ENCODE assay signal across 8 cellular contexts in the genomic region with DNA sequence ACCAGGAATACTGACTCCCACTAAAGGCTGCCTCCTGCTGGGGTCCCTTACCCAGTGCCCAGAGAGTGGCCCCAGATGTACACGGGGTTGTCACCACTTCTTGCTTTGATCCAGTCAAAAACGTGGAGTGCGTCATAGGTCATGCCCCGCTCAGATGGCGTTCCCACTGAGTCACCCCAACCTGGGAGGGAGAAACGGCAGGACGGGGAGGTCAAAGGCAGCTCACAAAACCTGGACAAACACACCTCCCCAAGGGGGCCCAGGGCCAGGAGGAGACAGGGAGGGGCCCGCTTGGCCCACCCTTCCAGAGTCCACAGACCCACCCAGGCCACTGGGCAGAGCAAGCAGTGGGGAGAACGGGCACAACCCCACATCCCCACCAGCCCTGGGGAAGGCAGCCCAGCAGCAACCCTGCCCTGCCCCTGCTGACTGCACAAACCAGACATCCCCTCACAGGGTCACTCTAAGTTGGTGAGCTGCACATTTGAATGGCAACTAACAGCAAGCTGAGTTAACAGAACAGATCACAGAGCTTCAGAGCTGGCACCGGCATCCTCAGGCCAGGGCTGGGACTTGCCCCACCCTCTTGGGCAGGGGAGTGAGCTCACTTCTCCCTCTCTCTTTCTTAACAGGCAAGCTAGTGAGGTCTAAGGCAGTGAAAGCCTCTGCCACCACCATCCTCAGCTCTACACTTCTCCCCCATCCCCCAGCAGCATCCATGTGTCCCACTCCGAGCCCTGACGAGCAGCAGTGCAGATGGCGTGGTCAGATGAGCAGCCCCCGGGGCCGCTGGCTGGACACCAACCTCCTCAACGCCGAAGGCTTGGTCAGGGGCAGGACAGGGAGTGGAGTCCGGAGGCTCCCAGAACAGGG.
DNase-seq lines count a peak whose midpoint lies in the region; ATAC-seq and TF ChIP-seq lines count a peak whose summit lies in the region.

No MANE protein-coding gene starts in this region.

- TF ChIP-seq POLR2A in spleen (IDR thresholded peaks at IDR 0.05): no peak

- H3K4me1 ChIP-seq in spleen: peaks cover 8 to 46% (median 22%) of the 10 kb centered on the region in 6 donors

- H3K9me3 Mint-ChIP-seq in activated naive CD4-positive, alpha-beta T cell treated with anti-CD3 and anti-CD28 coated beads, Interleukin-2, amount 50 U/mL, for 72 hours: no peaks in the 10 kb centered on the region

- peak in 1 of 2 donors; percentile 19 for ATAC-seq in activated naive CD4-positive, alpha-beta T cell treated with anti-CD3 and anti-CD28 coated beads, Interleukin-2, amount 50 U/mL, for 72 hours
- ATAC-seq in left cardiac atrium: peak; percentile 43 to 90

- H3K9me3 ChIP-seq in spleen: no peaks in the 10 kb centered on the region

- WGBS in spleen, 5 donors: 72 to 85% (median 82%) methylated on average over 17 to 18 of the region's 18 CpGs

- H3K27ac ChIP-seq in C4-2B (peak overlapping the region; percentile 80), spleen (peak overlapping the region; percentile 60 to 86 (median 76))

- no peaks in the 10 kb centered on the region for H3K36me3 Mint-ChIP-seq in activated naive CD4-positive, alpha-beta T cell treated with anti-CD3 and anti-CD28 coated beads, Interleukin-2, amount 50 U/mL, for 72 hours

- peak; percentile 91 for DNase-seq in HT1080 (ENCODE audit: low read depth)
- DNase-seq in activated naive CD4-positive, alpha-beta T cell treated with anti-CD3 and anti-CD28 coated beads, Interleukin-2, amount 50 U/mL, for 72 hours (ENCODE audit: low spot score in 2 of 2): no peak
- peak; percentile 62 for DNase-seq in left cardiac atrium
- DNase-seq in spleen: peak; percentile 78
- no peak for DNase-seq in SKM-1 (lab: John Stamatoyannopoulos, UW; ENCODE audit: unreplicated experiment)
- no peak for DNase-seq in NCI-H1417 treated with DMSO at 0.1 percent for 48 hours (lab: John Stamatoyannopoulos, UW)
- no peak for DNase-seq in activated CD8-positive, alpha-beta memory T cell treated with anti-CD3 and anti-CD28 coated beads, Interleukin-2, amount 50 U/mL, for 48 hours

- peak overlapping the region; percentile 90 to 95 for H3K27ac Mint-ChIP-seq in activated naive CD4-positive, alpha-beta T cell treated with anti-CD3 and anti-CD28 coated beads, Interleukin-2, amount 50 U/mL, for 72 hours

- intact Hi-C loops in left cardiac atrium (cut with DNase I) (no loop called here), spleen (cut with DNase I; ENCODE audit: low total_unique reads) (loop anchor here (10.0 kb wide), 1 partner anchor 75 kb away; no protein-coding TSS in a partner anchor)

- no peak overlapping the region for H3K4me3 ChIP-seq in spleen

- no peaks in the 10 kb centered on the region for H3K27me3 ChIP-seq in spleen (replicated peaks in 1 of 7)

- peaks cover 0 to 55% (median 5%) of the 10 kb centered on the region in 6 donors for H3K36me3 ChIP-seq in spleen

- TF ChIP-seq CTCF in C4-2B (conservative IDR thresholded peaks at IDR 0.05) (no peak), spleen (IDR thresholded peaks at IDR 0.05 in 8 of 11, conservative IDR thresholded peaks at IDR 0.05 in 3 of 11) (no peak)

Comparison
In these comparisons a context has a peak if more than half of its experiments do, and no peak if none do; other contexts are left out.
1. DNase-seq: peak in HT1080 (single experiment), left cardiac atrium (single experiment) and spleen (single experiment); none in activated naive CD4-positive, alpha-beta T cell treated with anti-CD3 and anti-CD28 coated beads, Interleukin-2, amount 50 U/mL, for 72 hours (0 of 2), SKM-1 (single experiment), NCI-H1417 treated with DMSO at 0.1 percent for 48 hours (single experiment) and activated CD8-positive, alpha-beta memory T cell treated with anti-CD3 and anti-CD28 coated beads, Interleukin-2, amount 50 U/mL, for 48 hours (single experiment).